Comparison of ENCODE assay signal across 8 cellular contexts in the genomic region with DNA sequence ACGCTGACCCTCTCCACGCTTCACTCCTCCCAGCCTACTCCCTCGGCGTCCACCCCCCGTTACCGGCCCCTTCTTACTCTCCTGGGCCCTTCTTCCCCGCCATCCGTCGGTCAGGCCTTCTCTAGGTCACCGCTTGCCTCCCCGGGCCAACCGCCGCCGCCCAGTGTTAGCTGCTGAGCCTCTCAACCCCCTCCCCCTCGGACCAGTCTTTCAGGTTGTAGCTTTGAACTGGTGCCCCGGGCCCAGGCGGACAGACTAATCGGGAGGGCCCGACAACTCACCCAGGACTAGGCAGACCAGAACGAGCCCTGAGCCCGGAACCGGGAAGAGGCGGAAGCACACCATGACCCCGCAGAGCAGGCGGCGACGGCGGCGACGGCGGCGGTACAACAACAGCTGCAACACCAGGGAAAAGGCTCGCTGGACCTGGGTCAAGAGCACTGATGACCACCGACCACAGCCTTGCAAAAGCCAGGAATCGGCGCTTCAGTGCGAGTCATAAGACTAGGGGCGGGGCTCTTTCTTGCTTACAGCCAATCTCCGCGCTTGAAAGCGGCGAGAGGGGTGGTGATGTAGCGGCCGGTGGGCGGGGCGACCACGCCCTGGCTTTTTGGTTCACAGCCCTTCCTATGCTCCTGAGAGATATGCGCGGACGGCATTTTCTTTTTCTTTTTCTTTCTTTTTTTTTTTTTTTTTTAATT.
DNase-seq lines count a peak whose midpoint lies in the region; ATAC-seq lines count a peak whose summit lies in the region.

TSS of gene LAMP2 (minus strand) at position 472 of the 701 bp plus-strand sequence. CDS start at position 345, 127 bp downstream.

- peaks cover 35% of the 10 kb centered on the region for H4K20me1 ChIP-seq in BLaER1

- H3K4me1 ChIP-seq in BLaER1: peaks cover 13% of the 10 kb centered on the region

- DNase-seq in NCI-H526 (lab: John Stamatoyannopoulos, UW): peak; percentile 75 to 91
- peak; percentile 88 for DNase-seq in activated CD4-positive, alpha-beta T cell treated with anti-CD3 and anti-CD28 coated beads for 48 hours
- DNase-seq in stimulated activated CD4-positive, alpha-beta T cell treated with anti-CD3 and anti-CD28 coated beads, Interleukin-1b, Interleukin-23, amount 100 ng/mL, for 24 hours (ENCODE audit: low read depth in 4 of 4, low spot score in 1 of 4): peak; percentile 47 to 69 (median 60)

- H3K4me2 ChIP-seq in BLaER1: peak within 1 kb of the TSS; percentile 80

- peak within 1 kb of the TSS; percentile 74 for H3K4me3 ChIP-seq in BLaER1

- peak within 1 kb of the TSS; percentile 84 for H3K9ac ChIP-seq in BLaER1

- no peaks in the 10 kb centered on the region for H3K9me3 ChIP-seq in BLaER1

- H3K27me3 ChIP-seq in BLaER1 (no peaks in the 10 kb centered on the region), layer of hippocampus (ENCODE audit: control insufficient read depth, insufficient read depth, low read length) (no peaks in the 10 kb centered on the region)

- H3K36me3 ChIP-seq in BLaER1: no peaks in the 10 kb centered on the region

- peak within 1 kb of the TSS; percentile 83 for H3K27ac ChIP-seq in BLaER1
- peak within 1 kb of the TSS; percentile 84 for H3K27ac ChIP-seq in cingulate gyrus (ENCODE audit: low read depth, low read length)
- peak within 1 kb of the TSS; percentile 88 for H3K27ac ChIP-seq in layer of hippocampus (ENCODE audit: low read depth, low read length)

- ATAC-seq in GM19328 (IDR thresholded peaks at IDR 0.05; ENCODE audit: unreplicated experiment) (peak; percentile 98), HG03469 (IDR thresholded peaks at IDR 0.05; ENCODE audit: unreplicated experiment) (peak; percentile 94)

Comparison
In these comparisons a context has a peak if more than half of its experiments do, and no peak if none do; other contexts are left out.
1. Peak in every context shown above with its lines: DNase-seq, ATAC-seq, H3K4me3 ChIP-seq and H3K27ac ChIP-seq.